1 cellular context compared by ENCODE assay signal in genomic region chr2:20240291-20240690, GRCh38. TPM values are rescaled to one million over a fixed set of nuclear protein-coding genes. Genes with fewer than 3 reads are reported as not detected.
"Had no signal": no experiment of that assay in that cellular context is flagged by ENCODE, and none has a peak within 500 bp of the region (broad histone marks: within the 10 kb centered on the region; RNA-seq: fewer than 3 reads in every experiment).

No MANE protein-coding gene starts in this region.

RNA-seq across cellular contexts. Expression of gene SDC1, which starts 15.4 kb away (rescaled TPM):
- total RNA-seq: mononuclear cell had no signal
